ENCODE assay signal across 10 cellular contexts in the genomic region with DNA sequence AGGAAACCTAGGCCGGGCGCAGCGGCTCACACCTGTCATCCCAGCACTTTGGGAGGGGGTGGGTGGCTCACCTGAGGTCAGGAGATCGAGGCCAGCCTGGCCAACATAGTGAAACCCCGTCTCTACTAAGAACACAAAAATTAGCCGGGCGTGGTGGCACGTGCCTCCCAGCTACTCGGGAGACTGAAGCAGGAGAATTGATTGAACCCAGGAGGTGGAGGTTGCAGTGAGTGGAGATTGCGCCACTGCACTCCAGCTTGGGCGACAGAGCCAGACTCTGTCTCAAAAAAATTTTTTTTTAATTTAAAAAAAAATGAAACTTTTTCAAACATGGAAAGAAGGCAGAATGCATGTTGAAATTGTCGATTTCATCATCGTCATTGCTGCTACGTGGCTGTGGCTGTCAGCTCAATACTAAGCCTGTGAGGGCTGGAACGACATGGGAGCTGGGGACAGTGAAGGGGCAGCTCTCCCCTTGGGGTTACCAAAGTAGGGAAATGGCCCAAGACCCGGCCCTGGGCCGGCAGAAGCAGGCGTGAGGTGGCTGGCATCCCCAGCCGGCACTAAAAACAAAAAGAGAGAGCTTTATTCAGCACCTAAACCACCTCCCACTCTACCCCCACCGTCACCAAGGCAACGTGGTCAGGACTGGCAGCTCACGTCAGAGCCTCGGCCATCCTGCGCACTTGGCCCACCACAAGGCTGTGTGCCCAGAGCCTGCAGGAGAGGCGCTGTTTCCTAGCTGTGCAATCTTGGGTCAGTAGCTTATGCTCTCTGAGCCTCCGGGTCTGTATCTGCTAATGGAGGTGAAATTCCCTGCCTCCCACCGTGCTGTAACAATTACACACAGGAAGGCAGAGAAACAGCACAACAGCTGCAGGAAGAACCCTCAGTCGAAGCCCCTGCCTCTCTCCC. TPM values are rescaled to one million over a fixed set of nuclear protein-coding genes. Genes with fewer than 3 reads are reported as not detected.
DNase-seq lines count a peak whose midpoint lies in the region; ATAC-seq and TF ChIP-seq lines count a peak whose summit lies in the region.
"Had no signal": no experiment of that assay in that cellular context is flagged by ENCODE, and none has a peak within 500 bp of the region (broad histone marks: within the 10 kb centered on the region; RNA-seq: fewer than 3 reads in every experiment).

No MANE protein-coding gene starts in this region.

- H3K4me2 ChIP-seq in SK-N-SH = no peak overlapping the region
- H3K4me2 ChIP-seq: A549 had no signal

- H3K9me2 ChIP-seq in SK-N-SH = no peaks in the 10 kb centered on the region

- TF ChIP-seq RAD21 in SK-N-SH (IDR thresholded peaks at IDR 0.05; ENCODE audit: low read length) = no peak

- H3K4me3 ChIP-seq in SK-N-SH (ENCODE audit: low read depth in 2 of 2, low read length in 1 of 2) (no peak overlapping the region), subcutaneous abdominal adipose tissue (ENCODE audit: low read depth in 1 of 5, low read length in 5 of 5) (peak overlapping the region in 2 of 5 donors; percentile 10 to 22)
- H3K4me3 ChIP-seq: A549, heart right ventricle had no signal

- ATAC-seq in SK-N-SH treated with all-trans-retinoic acid at 6 μM for 48 hours (no peak), left lobe of liver (peak; percentile 12), HG03280 (IDR thresholded peaks at IDR 0.05; ENCODE audit: unreplicated experiment) (no peak)
- ATAC-seq: A549 had no signal

- POLR2A ChIA-PET in SK-N-SH (lab: Yijun Ruan, JAX) = no interaction called here

- no peaks in the 10 kb centered on the region for H4K20me1 ChIP-seq in SK-N-SH (ENCODE audit: insufficient read depth)

- CTCF ChIA-PET in SK-N-SH (lab: Yijun Ruan, JAX) = interaction anchor here (1.2 kb wide), 1 partner anchor 11 kb away, joined by 6 read pairs; no protein-coding TSS in a partner anchor

- H3K27me3 ChIP-seq in SK-N-SH (ENCODE audit: insufficient read depth) (no peaks in the 10 kb centered on the region), subcutaneous abdominal adipose tissue (ENCODE audit: control insufficient read depth in 5 of 5, insufficient read depth in 4 of 5, low read length in 5 of 5) (no peaks in the 10 kb centered on the region)
- H3K27me3 ChIP-seq: heart right ventricle had no signal

- no peak for TF ChIP-seq CTCF in SK-N-SH (IDR thresholded peaks at IDR 0.05)

- H3K4me1 ChIP-seq in SK-N-SH (ENCODE audit: control insufficient read depth in 1 of 2, insufficient read depth in 2 of 2, low read depth in 1 of 2, low read length in 1 of 2) (no peaks in the 10 kb centered on the region; a peak in 1 of 4 replicates), subcutaneous abdominal adipose tissue (ENCODE audit: control insufficient read depth in 5 of 5, insufficient read depth in 5 of 5, low read length in 5 of 5) (peaks cover 0 to 21% (median 16%) of the 10 kb centered on the region in 5 donors)
- H3K4me1 ChIP-seq: A549 had no signal

- no peak overlapping the region for H3K9ac ChIP-seq in SK-N-SH
- peak overlapping the region in 2 of 5 donors; percentile 3 to 21 for H3K9ac ChIP-seq in subcutaneous abdominal adipose tissue (ENCODE audit: low read length in 5 of 5)

- H3K79me2 ChIP-seq in SK-N-SH (ENCODE audit: insufficient read depth) = peaks cover 12% of the 10 kb centered on the region; the same call in 1 of the 2 replicates

- DNase-seq in SK-N-SH (no peak), amniotic epithelial cell (ENCODE audit: low read depth) (peak; percentile 93), left lobe of liver (ENCODE audit: low spot score) (no peak), NCI-H2171 treated with DMSO at 0.1 percent for 48 hours (lab: John Stamatoyannopoulos, UW) (no peak), AML-193 (lab: John Stamatoyannopoulos, UW) (no peak)
- DNase-seq: heart right ventricle had no signal

- H3K36me3 ChIP-seq in SK-N-SH (replicated peaks in 1 of 2; ENCODE audit: control insufficient read depth in 1 of 2, insufficient read depth in 2 of 2, low read length in 1 of 2) (no peaks in the 10 kb centered on the region), subcutaneous abdominal adipose tissue (ENCODE audit: control insufficient read depth in 5 of 5, insufficient read depth in 5 of 5, low read length in 5 of 5) (peaks cover 0 to 4% (median 2%) of the 10 kb centered on the region in 5 donors)

- 94% methylated on average over 24 of the region's 28 CpGs for WGBS in SK-N-SH (ENCODE audit: low lambda C conversion rate)

- H3K9me3 ChIP-seq in SK-N-SH (no peaks in the 10 kb centered on the region), subcutaneous abdominal adipose tissue (ENCODE audit: control insufficient read depth in 5 of 5, low read length in 5 of 5) (no peaks in the 10 kb centered on the region)
- H3K9me3 ChIP-seq: A549, heart right ventricle had no signal

- no peak overlapping the region for H2AFZ ChIP-seq in SK-N-SH (ENCODE audit: low read depth)

- H3F3A ChIP-seq in SK-N-SH (replicated peaks; ENCODE audit: insufficient read depth) = no peaks in the 10 kb centered on the region

- no peak for TF ChIP-seq EP300 in SK-N-SH (IDR thresholded peaks at IDR 0.05; ENCODE audit: borderline replicate concordance in 1 of 2, low read depth in 1 of 2, low read length in 1 of 2)

- no peak overlapping the region for H3K27ac ChIP-seq in SK-N-SH (ENCODE audit: low read depth in 2 of 2, low read length in 1 of 2)
- peak overlapping the region; percentile 52 for H3K27ac ChIP-seq in subcutaneous abdominal adipose tissue (ENCODE audit: low read depth, low read length)
- H3K27ac ChIP-seq: A549 had no signal

TF ChIP-seq in SK-N-SH treated with all-trans-retinoic acid at 6 μM for 48 hours, 23 proteins besides CTCF, POLR2A, EP300 and RAD21:
- TF ChIP-seq ZNF70 (CRISPR knock-in tag; IDR thresholded peaks at IDR 0.05) (0 out of 2 replicates have a peak, but pooled peaks have one; percentile 29), ISL1 (CRISPR knock-in tag; IDR thresholded peaks at IDR 0.05) (no peak), ZFP30 (CRISPR knock-in tag; IDR thresholded peaks at IDR 0.05) (no peak)
- TF ChIP-seq, protein P1, sequence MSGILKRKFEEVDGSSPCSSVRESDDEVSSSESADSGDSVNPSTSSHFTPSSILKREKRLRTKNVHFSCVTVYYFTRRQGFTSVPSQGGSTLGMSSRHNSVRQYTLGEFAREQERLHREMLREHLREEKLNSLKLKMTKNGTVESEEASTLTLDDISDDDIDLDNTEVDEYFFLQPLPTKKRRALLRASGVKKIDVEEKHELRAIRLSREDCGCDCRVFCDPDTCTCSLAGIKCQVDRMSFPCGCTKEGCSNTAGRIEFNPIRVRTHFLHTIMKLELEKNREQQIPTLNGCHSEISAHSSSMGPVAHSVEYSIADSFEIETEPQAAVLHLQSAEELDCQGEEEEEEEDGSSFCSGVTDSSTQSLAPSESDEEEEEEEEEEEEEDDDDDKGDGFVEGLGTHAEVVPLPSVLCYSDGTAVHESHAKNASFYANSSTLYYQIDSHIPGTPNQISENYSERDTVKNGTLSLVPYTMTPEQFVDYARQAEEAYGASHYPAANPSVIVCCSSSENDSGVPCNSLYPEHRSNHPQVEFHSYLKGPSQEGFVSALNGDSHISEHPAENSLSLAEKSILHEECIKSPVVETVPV (CRISPR knock-in tag; IDR thresholded peaks at IDR 0.05) = no peak

TF ChIP-seq in SK-N-SH, 30 proteins besides CTCF, POLR2A, EP300 and RAD21:
- TF ChIP-seq, protein P2, sequence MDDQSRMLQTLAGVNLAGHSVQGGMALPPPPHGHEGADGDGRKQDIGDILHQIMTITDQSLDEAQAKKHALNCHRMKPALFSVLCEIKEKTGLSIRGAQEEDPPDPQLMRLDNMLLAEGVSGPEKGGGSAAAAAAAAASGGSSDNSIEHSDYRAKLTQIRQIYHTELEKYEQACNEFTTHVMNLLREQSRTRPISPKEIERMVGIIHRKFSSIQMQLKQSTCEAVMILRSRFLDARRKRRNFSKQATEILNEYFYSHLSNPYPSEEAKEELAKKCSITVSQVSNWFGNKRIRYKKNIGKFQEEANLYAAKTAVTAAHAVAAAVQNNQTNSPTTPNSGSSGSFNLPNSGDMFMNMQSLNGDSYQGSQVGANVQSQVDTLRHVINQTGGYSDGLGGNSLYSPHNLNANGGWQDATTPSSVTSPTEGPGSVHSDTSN (IDR thresholded peaks at IDR 0.05) = no peak
- TF ChIP-seq MAX (IDR thresholded peaks at IDR 0.05; ENCODE audit: low read depth) = no peak

RNA-seq across cellular contexts. Expression of gene AGPAT4, which starts 30.8 kb away (rescaled TPM):
- 3.9 and 4.8 TPM in 2 replicates for polyA plus RNA-seq in SK-N-SH (2012; rRNA removed)
- 2.1 and 2.5 TPM in 2 replicates for polyA plus RNA-seq in SK-N-SH (2012; cell fraction: cytosol; rRNA removed)
- 9.4 and 12.1 TPM in 2 replicates for polyA plus RNA-seq in SK-N-SH (2012; cell fraction: nucleus; rRNA removed)
- 0.88 TPM for total RNA-seq in left lobe of liver
